Comparison of ENCODE assay signal across 1 cellular context in genomic region chr14:49641697-49642129, GRCh38.
TF ChIP-seq lines count a peak whose summit lies in the region.

No MANE protein-coding gene starts in this region.

TF ChIP-seq in HepG2, 621 proteins besides CTCF, POLR2A, EP300 and RAD21 (continued from another document and continues in another):
- TF ChIP-seq ETS1 (CRISPR knock-in tag; IDR thresholded peaks at IDR 0.05) (no peak), KMT2B (CRISPR knock-in tag; IDR thresholded peaks at IDR 0.05) (no peak), MAFK (conservative IDR thresholded peaks at IDR 0.05 in 1 of 2, IDR thresholded peaks at IDR 0.05 in 1 of 2; ENCODE audit: low read length in 2 of 2) (no peak), ZNF597 (CRISPR knock-in tag; IDR thresholded peaks at IDR 0.05) (no peak), ZMAT3 (CRISPR knock-in tag; conservative IDR thresholded peaks at IDR 0.05) (no peak), NFKBIZ (CRISPR knock-in tag; IDR thresholded peaks at IDR 0.05) (peak; percentile 78), ZBTB26 (CRISPR knock-in tag; IDR thresholded peaks at IDR 0.05; ENCODE audit: borderline replicate concordance) (no peak; the same call in 1 of the 2 replicates), ZNF589 (CRISPR knock-in tag; conservative IDR thresholded peaks at IDR 0.05) (no peak), NPAS2 (CRISPR knock-in tag; IDR thresholded peaks at IDR 0.05; ENCODE audit: borderline replicate concordance) (no peak), ZMYM4 (CRISPR knock-in tag; IDR thresholded peaks at IDR 0.05) (peak; percentile 77), HBP1 (CRISPR knock-in tag; IDR thresholded peaks at IDR 0.05; ENCODE audit: low read depth) (no peak), NFE2L1 (CRISPR knock-in tag; IDR thresholded peaks at IDR 0.05; ENCODE audit: borderline replicate concordance) (no peak), RXRB (CRISPR knock-in tag; IDR thresholded peaks at IDR 0.05; ENCODE audit: borderline replicate concordance) (peak; percentile 71), ZNF414 (CRISPR knock-in tag; IDR thresholded peaks at IDR 0.05) (0 out of 2 replicates have a peak, but pooled peaks have one; percentile 47), ZNF441 (CRISPR knock-in tag; IDR thresholded peaks at IDR 0.05; ENCODE audit: borderline replicate concordance) (no peak), REL (CRISPR knock-in tag; conservative IDR thresholded peaks at IDR 0.05) (no peak), ZNF468 (CRISPR knock-in tag; IDR thresholded peaks at IDR 0.05) (no peak), ZNF292 (CRISPR knock-in tag; IDR thresholded peaks at IDR 0.05; ENCODE audit: borderline replicate concordance, low read depth) (peak; percentile 96), TERF1 (CRISPR knock-in tag; IDR thresholded peaks at IDR 0.05) (no peak), ZNF160 (CRISPR knock-in tag; IDR thresholded peaks at IDR 0.05) (no peak), ZNF44 (CRISPR knock-in tag; IDR thresholded peaks at IDR 0.05) (no peak), REXO4 (CRISPR knock-in tag; IDR thresholded peaks at IDR 0.05; ENCODE audit: borderline replicate concordance) (no peak), ATF5 (CRISPR knock-in tag; IDR thresholded peaks at IDR 0.05; ENCODE audit: low read depth) (no peak), ZSCAN20 (CRISPR knock-in tag; IDR thresholded peaks at IDR 0.05; ENCODE audit: borderline replicate concordance) (no peak), BCLAF1 (IDR thresholded peaks at IDR 0.05) (no peak), MYPOP (CRISPR knock-in tag; IDR thresholded peaks at IDR 0.05) (peak; percentile 69; the same call in 1 of the 2 replicates), ZBTB21 (CRISPR knock-in tag; IDR thresholded peaks at IDR 0.05) (peak; percentile 62), SOX6 (IDR thresholded peaks at IDR 0.05) (no peak), SOX6 (CRISPR knock-in tag; IDR thresholded peaks at IDR 0.05) (peak; percentile 91), ZBTB7A (CRISPR knock-in tag; IDR thresholded peaks at IDR 0.05) (no peak), MLX (CRISPR knock-in tag; IDR thresholded peaks at IDR 0.05) (peak; percentile 94), SNAPC4 (CRISPR knock-in tag; IDR thresholded peaks at IDR 0.05) (no peak), E2F2 (CRISPR knock-in tag; IDR thresholded peaks at IDR 0.05; ENCODE audit: borderline replicate concordance) (no peak), THAP9 (CRISPR knock-in tag; IDR thresholded peaks at IDR 0.05; ENCODE audit: borderline replicate concordance) (no peak)
